ENCODE assay signal across 16 cellular contexts in genomic region chr5:35877655-35878054, GRCh38. TPM values are rescaled to one million over a fixed set of nuclear protein-coding genes. Genes with fewer than 3 reads are reported as not detected.
DNase-seq lines count a peak whose midpoint lies in the region; ATAC-seq and TF ChIP-seq lines count a peak whose summit lies in the region.
"Had no signal": no experiment of that assay in that cellular context is flagged by ENCODE, and none has a peak within 500 bp of the region (broad histone marks: within the 10 kb centered on the region; RNA-seq: fewer than 3 reads in every experiment).

No MANE protein-coding gene starts in this region.

- peak overlapping the region; percentile 3 for H3K27ac ChIP-seq in OCI-LY7 (ENCODE audit: low read depth, low read length, poor library complexity, severe bottlenecking)
- H3K27ac ChIP-seq: foreskin keratinocyte, right atrium auricular region had no signal

- peak; percentile 28 to 32 for ATAC-seq in activated T-cell treated with anti-CD3 and anti-CD28 coated beads, Interleukin-2, amount 50 U/mL, for 4 hours
- ATAC-seq in activated naive CD8-positive, alpha-beta T cell treated with anti-CD3 and anti-CD28 coated beads, Interleukin-2, amount 10 ng/mL, durations not matched to agents 7 days and 5 days (ENCODE audit: low read depth), result no peak
- ATAC-seq in stimulated activated naive B cell treated with anti-CD40 and anti-IgM and Interleukin-4, amounts not matched to agents 10 μg/mL and 1 μg/mL and 100 μg/mL, for 72 hours (replicated peaks), result no peak
- ATAC-seq in left lobe of liver, result no peak
- ATAC-seq: left cardiac atrium had no signal

- H4K20me1 ChIP-seq in OCI-LY7 (ENCODE audit: insufficient read depth, low read length), result no peaks in the 10 kb centered on the region

- H3K36me3 Mint-ChIP-seq in activated T-cell treated with anti-CD3 and anti-CD28 coated beads, Interleukin-2, amount 50 U/mL, for 4 hours (ENCODE audit: insufficient read depth), result peaks cover 71% of the 10 kb centered on the region
- H3K36me3 Mint-ChIP-seq in activated naive CD8-positive, alpha-beta T cell treated with anti-CD3 and anti-CD28 coated beads, Interleukin-2, amount 10 ng/mL, durations not matched to agents 7 days and 5 days, result peaks cover 63% of the 10 kb centered on the region
- H3K36me3 Mint-ChIP-seq in stimulated activated naive B cell treated with anti-CD40 and anti-IgM and Interleukin-4, amounts not matched to agents 10 μg/mL and 1 μg/mL and 100 μg/mL, for 72 hours, result peaks cover 13 to 15% of the 10 kb centered on the region in 2 donors

- peak overlapping the region; percentile 1 for H3K27ac Mint-ChIP-seq in activated naive CD8-positive, alpha-beta T cell treated with anti-CD3 and anti-CD28 coated beads, Interleukin-2, amount 10 ng/mL, durations not matched to agents 7 days and 5 days
- peak overlapping the region; percentile 40 for H3K27ac Mint-ChIP-seq in stimulated activated naive B cell treated with anti-CD40 and anti-IgM and Interleukin-4, amounts not matched to agents 10 μg/mL and 1 μg/mL and 100 μg/mL, for 72 hours
- H3K27ac Mint-ChIP-seq: activated B cell treated with CpG ODN at 0.5 μM for 24 hours; dendritic cell treated with granulocyte-macrophage colony-stimulating factor and Interleukin-4, amounts not matched to agents 40 ng/mL and 50 ng/mL, for 4 days had no signal

- no peak for TF ChIP-seq CTCF in OCI-LY7 (conservative IDR thresholded peaks at IDR 0.05; ENCODE audit: low read length)

- H3K27me3 Mint-ChIP-seq in activated T-cell treated with anti-CD3 and anti-CD28 coated beads, Interleukin-2, amount 50 U/mL, for 4 hours (ENCODE audit: low read depth), result no peaks in the 10 kb centered on the region
- H3K27me3 Mint-ChIP-seq in activated naive CD8-positive, alpha-beta T cell treated with anti-CD3 and anti-CD28 coated beads, Interleukin-2, amount 10 ng/mL, durations not matched to agents 7 days and 5 days, result no peaks in the 10 kb centered on the region
- no peaks in the 10 kb centered on the region for H3K27me3 Mint-ChIP-seq in stimulated activated naive B cell treated with anti-CD40 and anti-IgM and Interleukin-4, amounts not matched to agents 10 μg/mL and 1 μg/mL and 100 μg/mL, for 72 hours
- H3K27me3 Mint-ChIP-seq: activated B cell treated with CpG ODN at 0.5 μM for 24 hours; dendritic cell treated with granulocyte-macrophage colony-stimulating factor and Interleukin-4, amounts not matched to agents 40 ng/mL and 50 ng/mL, for 4 days had no signal

- no peak overlapping the region for H3K4me3 ChIP-seq in OCI-LY7 (ENCODE audit: low read depth, low read length, poor library complexity, severe bottlenecking)
- H3K4me3 ChIP-seq: right atrium auricular region had no signal

- no peaks in the 10 kb centered on the region for H3K9me2 ChIP-seq in OCI-LY7 (ENCODE audit: insufficient read depth, low read length)

- H2AFZ ChIP-seq in OCI-LY7 (ENCODE audit: low read length), result no peak overlapping the region

- H3K4me1 ChIP-seq in OCI-LY7 (ENCODE audit: insufficient read depth, low read length, poor library complexity, severe bottlenecking), result peaks cover 49% of the 10 kb centered on the region
- H3K4me1 ChIP-seq: foreskin keratinocyte, right atrium auricular region had no signal

- DNase-seq in activated T-cell treated with anti-CD3 and anti-CD28 coated beads, Interleukin-2, amount 50 U/mL, for 4 hours, result no peak
- DNase-seq in activated T-cell treated with anti-CD3 and anti-CD28 coated beads, Interleukin-2, amount 50 U/mL, for 48 hours, result no peak
- DNase-seq in OCI-LY7 (ENCODE audit: low spot score) (no peak), left lobe of liver (ENCODE audit: low spot score) (no peak), NCI-H1436 treated with DMSO at 0.1 percent for 48 hours (lab: John Stamatoyannopoulos, UW) (no peak), DMS53 (lab: John Stamatoyannopoulos, UW) (no peak)
- no peak for DNase-seq in activated naive CD8-positive, alpha-beta T cell treated with anti-CD3 and anti-CD28 coated beads, Interleukin-2, amount 10 ng/mL, durations not matched to agents 7 days and 5 days
- no peak for DNase-seq in stimulated activated naive B cell treated with anti-CD40 and anti-IgM and Interleukin-4, amounts not matched to agents 10 μg/mL and 1 μg/mL and 100 μg/mL, for 72 hours
- DNase-seq: activated B cell treated with CpG ODN at 0.5 μM for 24 hours, GF-D8, left cardiac atrium, midbrain, NCI-H1694 had no signal

- H3K9me3 ChIP-seq in OCI-LY7 (ENCODE audit: low read length), result peaks cover 5% of the 10 kb centered on the region; the same call in 1 of the 2 replicates
- H3K9me3 ChIP-seq: right atrium auricular region had no signal

- peaks cover 98% of the 10 kb centered on the region for H3K36me3 ChIP-seq in OCI-LY7 (ENCODE audit: insufficient read depth, low read length)
- H3K36me3 ChIP-seq: right atrium auricular region had no signal

- H3K9me3 Mint-ChIP-seq in activated T-cell treated with anti-CD3 and anti-CD28 coated beads, Interleukin-2, amount 50 U/mL, for 4 hours, result peaks cover 24% of the 10 kb centered on the region
- H3K9me3 Mint-ChIP-seq in activated naive CD8-positive, alpha-beta T cell treated with anti-CD3 and anti-CD28 coated beads, Interleukin-2, amount 10 ng/mL, durations not matched to agents 7 days and 5 days, result no peaks in the 10 kb centered on the region
- peaks cover 1 to 6% of the 10 kb centered on the region in 2 donors for H3K9me3 Mint-ChIP-seq in stimulated activated naive B cell treated with anti-CD40 and anti-IgM and Interleukin-4, amounts not matched to agents 10 μg/mL and 1 μg/mL and 100 μg/mL, for 72 hours
- H3K9me3 Mint-ChIP-seq: activated B cell treated with CpG ODN at 0.5 μM for 24 hours had no signal

- POLR2A ChIA-PET in OCI-LY7 (lab: Charles Lee), result no interaction called here
- POLR2A ChIA-PET in activated naive CD8-positive, alpha-beta T cell treated with anti-CD3 and anti-CD28 coated beads, Interleukin-2, amount 10 ng/mL, durations not matched to agents 7 days and 5 days (lab: Charles Lee), result no interaction called here

- peaks cover 77% of the 10 kb centered on the region for H3K4me1 Mint-ChIP-seq in activated T-cell treated with anti-CD3 and anti-CD28 coated beads, Interleukin-2, amount 50 U/mL, for 4 hours (ENCODE audit: low read depth)
- H3K4me1 Mint-ChIP-seq in activated naive CD8-positive, alpha-beta T cell treated with anti-CD3 and anti-CD28 coated beads, Interleukin-2, amount 10 ng/mL, durations not matched to agents 7 days and 5 days, result peaks cover 43% of the 10 kb centered on the region
- peaks cover 20 to 30% of the 10 kb centered on the region in 2 donors for H3K4me1 Mint-ChIP-seq in stimulated activated naive B cell treated with anti-CD40 and anti-IgM and Interleukin-4, amounts not matched to agents 10 μg/mL and 1 μg/mL and 100 μg/mL, for 72 hours

- H3K79me2 ChIP-seq in OCI-LY7 (ENCODE audit: insufficient read depth, low read depth, low read length), result no peaks in the 10 kb centered on the region

- H3K4me2 ChIP-seq in OCI-LY7 (ENCODE audit: low read length), result no peak overlapping the region

- no peak overlapping the region for H3K4me3 Mint-ChIP-seq in activated T-cell treated with anti-CD3 and anti-CD28 coated beads, Interleukin-2, amount 50 U/mL, for 4 hours
- H3K4me3 Mint-ChIP-seq in activated naive CD8-positive, alpha-beta T cell treated with anti-CD3 and anti-CD28 coated beads, Interleukin-2, amount 10 ng/mL, durations not matched to agents 7 days and 5 days, result no peak overlapping the region
- no peak overlapping the region for H3K4me3 Mint-ChIP-seq in stimulated activated naive B cell treated with anti-CD40 and anti-IgM and Interleukin-4, amounts not matched to agents 10 μg/mL and 1 μg/mL and 100 μg/mL, for 72 hours
- H3K4me3 Mint-ChIP-seq: activated B cell treated with CpG ODN at 0.5 μM for 24 hours; dendritic cell treated with granulocyte-macrophage colony-stimulating factor and Interleukin-4, amounts not matched to agents 40 ng/mL and 50 ng/mL, for 4 days had no signal

- BruUV-seq in OCI-LY7 (replicated peaks; lab: Mats Ljungman, UMichigan), result no TSS peak

- intact Hi-C loops in OCI-LY7 (cut with micrococcal nuclease; ENCODE audit: unreplicated experiment), result loop anchor here (2.0 kb wide), 1 partner anchor 65 kb away; no protein-coding TSS in a partner anchor

- CTCF ChIA-PET in OCI-LY7 (lab: Charles Lee; ENCODE audit: unreplicated experiment), result no interaction called here

RNA-seq across cellular contexts. Expression of gene IL7R, which starts 21.0 kb away (rescaled TPM):
- total RNA-seq in activated T-cell treated with anti-CD3 and anti-CD28 coated beads, Interleukin-2, amount 50 U/mL, for 4 hours, result 10 to 100 TPM; 53.5 to 65.8 (median 54.7) TPM
- 59.9 and 62.2 TPM in 2 replicates for total RNA-seq in OCI-LY7 (2014; rRNA removed; shearing (Covaris generic))
- total RNA-seq in OCI-LY7 (2022) (4.6 and 4.7 TPM in 2 replicates), left lobe of liver (2.4 TPM)
- 100 to 1,000 TPM; 738 to 891 TPM for total RNA-seq in activated naive CD8-positive, alpha-beta T cell treated with anti-CD3 and anti-CD28 coated beads, Interleukin-2, amount 10 ng/mL, durations not matched to agents 7 days and 5 days

Comparison
In these comparisons a context has a peak if more than half of its experiments do, and no peak if none do; other contexts are left out.
1. ATAC-seq: peak in activated T-cell treated with anti-CD3 and anti-CD28 coated beads, Interleukin-2, amount 50 U/mL, for 4 hours (2 of 2); none in activated naive CD8-positive, alpha-beta T cell treated with anti-CD3 and anti-CD28 coated beads, Interleukin-2, amount 10 ng/mL, durations not matched to agents 7 days and 5 days (single experiment), stimulated activated naive B cell treated with anti-CD40 and anti-IgM and Interleukin-4, amounts not matched to agents 10 μg/mL and 1 μg/mL and 100 μg/mL, for 72 hours (0 of 2) and left lobe of liver (single experiment).
2. RNA of gene IL7R, which starts 21.0 kb away (total RNA-seq): 738 to 891 TPM in activated naive CD8-positive, alpha-beta T cell treated with anti-CD3 and anti-CD28 coated beads, Interleukin-2, amount 10 ng/mL, durations not matched to agents 7 days and 5 days; 4.6 to 62.2 TPM in OCI-LY7, 53.5 to 65.8 TPM in activated T-cell treated with anti-CD3 and anti-CD28 coated beads, Interleukin-2, amount 50 U/mL, for 4 hours and 2.4 TPM in left lobe of liver (single experiment); every median in the first group is over 10 times any median in the second.